In genomic region chr6:155269765-155270164, GRCh38 we compare ENCODE assay signal across 27 cellular contexts. TPM values are rescaled to one million over a fixed set of nuclear protein-coding genes. Genes with fewer than 3 reads are reported as not detected.
DNase-seq lines count a peak whose midpoint lies in the region; TF ChIP-seq lines count a peak whose summit lies in the region.
"Had no signal": no experiment of that assay in that cellular context is flagged by ENCODE, and none has a peak within 500 bp of the region (broad histone marks: within the 10 kb centered on the region; RNA-seq: fewer than 3 reads in every experiment).

No MANE protein-coding gene starts in this region.

- H3K9me3 ChIP-seq in WERI-Rb-1 (ENCODE audit: severe bottlenecking): no peaks in the 10 kb centered on the region
- no peaks in the 10 kb centered on the region for H3K9me3 ChIP-seq in mesenchymal stem cell (ENCODE audit: control insufficient read depth, low read length)
- H3K9me3 ChIP-seq: HAP-1 had no signal

- no peak overlapping the region for H2BK120ac ChIP-seq in mesenchymal stem cell (ENCODE audit: low read depth, low read length)

- H3K18ac ChIP-seq in mesenchymal stem cell (ENCODE audit: low read depth in 1 of 2, low read length in 2 of 2): peak overlapping the region; percentile 45 to 72

- no peak overlapping the region for H3K4ac ChIP-seq in mesenchymal stem cell (ENCODE audit: low read depth in 1 of 2, low read length in 2 of 2)

- no peak overlapping the region for H3K9ac ChIP-seq in mesenchymal stem cell (ENCODE audit: low read length)
- H3K9ac ChIP-seq: BLaER1 treated with 17β-estradiol and CSF1 and Interleukin-3, amounts not matched to agents 10 nM and 100 nM; GM23248 had no signal

- peaks cover 14% of the 10 kb centered on the region for H3K79me1 ChIP-seq in mesenchymal stem cell (replicated peaks; ENCODE audit: low read length, poor library complexity, severe bottlenecking)

- peak overlapping the region; percentile 63 for H2BK15ac ChIP-seq in mesenchymal stem cell (ENCODE audit: low read depth, poor library complexity, severe bottlenecking)

- peak overlapping the region; percentile 57 for H4K91ac ChIP-seq in mesenchymal stem cell (ENCODE audit: low read length)

- DNase-seq in activated CD4-positive, alpha-beta T cell treated with anti-CD3 and anti-CD28 coated beads, Interleukin-2, amount 10 ng/mL, durations not matched to agents 24 days and 14 days: peak; percentile 50
- no peak for DNase-seq in activated CD4-positive, alpha-beta T cell treated with anti-CD3 and anti-CD28 coated beads for 4 hours
- DNase-seq in WERI-Rb-1: no peak
- no peak for DNase-seq in mesenchymal stem cell
- DNase-seq in DMS79 treated with DMSO at 0.1 percent for 48 hours (lab: John Stamatoyannopoulos, UW): no peak
- no peak for DNase-seq in CD14-positive monocyte (ENCODE audit: low spot score)
- DNase-seq: 8988T; Calu3; CD8-positive, alpha-beta memory T cell; GM23248; Karpas-422; MV-4-11; NCI-H1105 treated with DMSO at 0.1 percent for 48 hours; NCI-H2029 treated with DMSO at 0.1 percent for 48 hours; NCI-H2171; NCI-H345; NCI-H774; NK-92 treated with Interleukin-12 subunit alpha and Interleukin-12 subunit beta, amount 100 ng/mL, for 24 hours; SHP77 treated with DMSO at 0.1 percent for 48 hours had no signal

- peak overlapping the region; percentile 42 for H4K8ac ChIP-seq in mesenchymal stem cell (ENCODE audit: low read length)

- no peak overlapping the region for H3K14ac ChIP-seq in mesenchymal stem cell (ENCODE audit: low read length in 2 of 2)

- H3K4me2 ChIP-seq in mesenchymal stem cell (ENCODE audit: low read length, poor library complexity, severe bottlenecking): no peak overlapping the region
- H3K4me2 ChIP-seq: BLaER1 treated with 17β-estradiol and CSF1 and Interleukin-3, amounts not matched to agents 10 nM and 100 nM had no signal

- no peaks in the 10 kb centered on the region for H3K27me3 Mint-ChIP-seq in activated CD4-positive, alpha-beta T cell treated with anti-CD3 and anti-CD28 coated beads, Interleukin-2, amount 10 ng/mL, durations not matched to agents 24 days and 14 days
- H3K27me3 Mint-ChIP-seq in CD14-positive monocyte (ENCODE audit: low read depth in 3 of 3): peaks cover 0 to 1% (median 0%) of the 10 kb centered on the region in 3 donors
- H3K27me3 Mint-ChIP-seq: CD8-positive, alpha-beta memory T cell; IgD-negative memory B cell had no signal

- H3K27me3 ChIP-seq in WERI-Rb-1 (ENCODE audit: insufficient read depth, low read depth, severe bottlenecking) (no peaks in the 10 kb centered on the region), mesenchymal stem cell (ENCODE audit: control insufficient read depth in 1 of 2, insufficient read depth in 1 of 2, low read length in 2 of 2) (no peaks in the 10 kb centered on the region)
- H3K27me3 ChIP-seq: BLaER1 treated with 17β-estradiol and CSF1 and Interleukin-3, amounts not matched to agents 10 nM and 100 nM had no signal

- H3K27ac ChIP-seq in WERI-Rb-1 (peak overlapping the region; percentile 94), mesenchymal stem cell (ENCODE audit: low read length, poor library complexity, severe bottlenecking) (no peak overlapping the region), temporal lobe (ENCODE audit: low read depth, low read length) (peak overlapping the region; percentile 80)
- H3K27ac ChIP-seq: BLaER1 treated with 17β-estradiol and CSF1 and Interleukin-3, amounts not matched to agents 10 nM and 100 nM; GM23248; RWPE1 had no signal

- H3K36me3 ChIP-seq in WERI-Rb-1: peaks cover 3% of the 10 kb centered on the region
- H3K36me3 ChIP-seq in mesenchymal stem cell (ENCODE audit: control insufficient read depth in 1 of 2, insufficient read depth in 2 of 2, low read depth in 1 of 2, low read length in 2 of 2): peaks cover 0 to 4% of the 10 kb centered on the region in 2 experiments

- no peak for TF ChIP-seq CTCF in WERI-Rb-1 (IDR thresholded peaks at IDR 0.05; ENCODE audit: low read depth, low read length)
- TF ChIP-seq CTCF in CD14-positive monocyte (IDR thresholded peaks at IDR 0.05): no peak

- H3K23ac ChIP-seq in mesenchymal stem cell (ENCODE audit: low read length in 2 of 2): no peak overlapping the region

- H2AK5ac ChIP-seq in mesenchymal stem cell (ENCODE audit: low read length, severe bottlenecking): no peak overlapping the region

- H2BK5ac ChIP-seq in mesenchymal stem cell (ENCODE audit: low read depth, low read length, poor library complexity, severe bottlenecking): no peak overlapping the region

- intact Hi-C loops in activated CD4-positive, alpha-beta T cell treated with anti-CD3 and anti-CD28 coated beads, Interleukin-2, amount 10 ng/mL, durations not matched to agents 24 days and 14 days (cut with micrococcal nuclease): no loop called here
- intact Hi-C loops in CD14-positive monocyte (cut with micrococcal nuclease): loop anchor here in 1 of 2 donors (10.0 kb wide), 1 partner anchor 345 kb away; no protein-coding TSS in a partner anchor

- H2BK12ac ChIP-seq in mesenchymal stem cell (ENCODE audit: low read length in 2 of 2): peak overlapping the region in 1 of 2 experiments; percentile 98

- H3K27ac Mint-ChIP-seq in activated CD4-positive, alpha-beta T cell treated with anti-CD3 and anti-CD28 coated beads, Interleukin-2, amount 10 ng/mL, durations not matched to agents 24 days and 14 days: no peak overlapping the region
- no peak overlapping the region for H3K27ac Mint-ChIP-seq in CD14-positive monocyte
- H3K27ac Mint-ChIP-seq: IgD-negative memory B cell had no signal

- WGBS in mesenchymal stem cell: 97% methylated on average over 3 of the region's 3 CpGs

- peaks cover 23% of the 10 kb centered on the region for H3K36me3 Mint-ChIP-seq in activated CD4-positive, alpha-beta T cell treated with anti-CD3 and anti-CD28 coated beads, Interleukin-2, amount 10 ng/mL, durations not matched to agents 24 days and 14 days (ENCODE audit: low read depth)
- peaks cover 20 to 36% of the 10 kb centered on the region in 2 donors for H3K36me3 Mint-ChIP-seq in CD14-positive monocyte

- no peaks in the 10 kb centered on the region for H3K4me1 ChIP-seq in mesenchymal stem cell (ENCODE audit: control insufficient read depth, insufficient read depth, low read depth, low read length)

- H3K4me3 ChIP-seq in WERI-Rb-1 (ENCODE audit: low read depth, low read length) (no peak overlapping the region), mesenchymal stem cell (ENCODE audit: insufficient read depth in 1 of 2, low read depth in 1 of 2, low read length in 2 of 2) (no peak overlapping the region)
- H3K4me3 ChIP-seq: BLaER1 treated with 17β-estradiol and CSF1 and Interleukin-3, amounts not matched to agents 10 nM and 100 nM; GM23248; HAP-1 had no signal

- H3K4me1 Mint-ChIP-seq in activated CD4-positive, alpha-beta T cell treated with anti-CD3 and anti-CD28 coated beads, Interleukin-2, amount 10 ng/mL, durations not matched to agents 24 days and 14 days: peaks cover 8% of the 10 kb centered on the region
- no peaks in the 10 kb centered on the region for H3K4me1 Mint-ChIP-seq in CD14-positive monocyte

- H2AFZ ChIP-seq in mesenchymal stem cell (ENCODE audit: low read depth, low read length): no peak overlapping the region
- H2AFZ ChIP-seq: GM23248 had no signal

- no peaks in the 10 kb centered on the region for H3K9me3 Mint-ChIP-seq in activated CD4-positive, alpha-beta T cell treated with anti-CD3 and anti-CD28 coated beads, Interleukin-2, amount 10 ng/mL, durations not matched to agents 24 days and 14 days
- H3K9me3 Mint-ChIP-seq in CD14-positive monocyte: peaks cover 0 to 2% (median 0%) of the 10 kb centered on the region in 7 donors
- H3K9me3 Mint-ChIP-seq: CD8-positive, alpha-beta memory T cell; IgD-negative memory B cell had no signal

- H3K4me3 Mint-ChIP-seq in activated CD4-positive, alpha-beta T cell treated with anti-CD3 and anti-CD28 coated beads, Interleukin-2, amount 10 ng/mL, durations not matched to agents 24 days and 14 days: no peak overlapping the region
- H3K4me3 Mint-ChIP-seq in CD14-positive monocyte: no peak overlapping the region
- H3K4me3 Mint-ChIP-seq: CD8-positive, alpha-beta memory T cell; IgD-negative memory B cell had no signal

RNA-seq across cellular contexts. Expression of gene CLDN20, which starts 6.0 kb away (rescaled TPM):
- total RNA-seq in activated CD4-positive, alpha-beta T cell treated with anti-CD3 and anti-CD28 coated beads, Interleukin-2, amount 10 ng/mL, durations not matched to agents 24 days and 14 days: 0.21 TPM in 1 of 2 replicates, not detected in the other
- polyA plus RNA-seq in mesenchymal stem cell (2013, experiment 1 of 2): 0.10 TPM
- not detected for polyA plus RNA-seq in mesenchymal stem cell (2013, experiment 2 of 2)
- not detected for total RNA-seq in temporal lobe
- not detected for polyA plus RNA-seq in CD14-positive monocyte
- total RNA-seq: Calu3; CD8-positive, alpha-beta memory T cell; Daoy; GM23248; HT1080; M059J had no signal
- polyA plus RNA-seq: CD8-positive, alpha-beta memory T cell; GM23248; IgD-negative memory B cell had no signal

RNA-seq across cellular contexts. Expression of gene TFB1M, which starts 44.5 kb away (rescaled TPM):
- 36.8 and 41.4 TPM in 2 replicates for total RNA-seq in activated CD4-positive, alpha-beta T cell treated with anti-CD3 and anti-CD28 coated beads, Interleukin-2, amount 10 ng/mL, durations not matched to agents 24 days and 14 days
- polyA plus RNA-seq in mesenchymal stem cell (2013, experiment 1 of 2): 69.5 TPM
- 67.3 TPM for polyA plus RNA-seq in mesenchymal stem cell (2013, experiment 2 of 2)
- 14.5 TPM for total RNA-seq in temporal lobe
- polyA plus RNA-seq in CD14-positive monocyte: 1 to 10 TPM; 4.8 to 5.4 TPM
